Comparison of ENCODE assay signal across 1 cellular context in genomic region chr20:48921168-48921882, GRCh38.
TF ChIP-seq lines count a peak whose summit lies in the region.

Gene ARFGEF2 (plus strand): TSS chr20:48921711. CDS start chr20:48921890, 179 bp downstream.

TF ChIP-seq in GM12878, 131 proteins besides CTCF, POLR2A, EP300 and RAD21 (continued from another document):
- TF ChIP-seq TCF12 (IDR thresholded peaks at IDR 0.05; ENCODE audit: low read depth, low read length), result peak; percentile 57
- no peak for TF ChIP-seq HSF1 (IDR thresholded peaks at IDR 0.05; ENCODE audit: low read depth, low read length)
- TF ChIP-seq CHD1 (IDR thresholded peaks at IDR 0.05; ENCODE audit: low read depth, low read length), result 0 out of 2 replicates have a peak, but pooled peaks have one; percentile 51
- TF ChIP-seq DPF2 (IDR thresholded peaks at IDR 0.05), result peak; percentile 84; the same call in 1 of the 2 replicates
- 0 out of 2 replicates have a peak, but pooled peaks have one; percentile 9 for TF ChIP-seq PAX5 (IDR thresholded peaks at IDR 0.05; ENCODE audit: borderline replicate concordance, low read depth, low read length)
- TF ChIP-seq IRF5 (IDR thresholded peaks at IDR 0.05; ENCODE audit: borderline replicate concordance), result peak; percentile 58; the same call in 1 of the 2 replicates
- TF ChIP-seq PML (IDR thresholded peaks at IDR 0.05; ENCODE audit: low read length), result peak; percentile 57; the same call in 1 of the 2 replicates
- no peak for TF ChIP-seq CEBPB (IDR thresholded peaks at IDR 0.05; ENCODE audit: borderline replicate concordance in 1 of 2, low read depth in 2 of 2, low read length in 2 of 2)
- peak; percentile 13; the same call in 1 of the 2 replicates for TF ChIP-seq ZBTB33 (IDR thresholded peaks at IDR 0.05)
- peak; percentile 87 for TF ChIP-seq BACH1 (IDR thresholded peaks at IDR 0.05; ENCODE audit: borderline replicate concordance)
- TF ChIP-seq RELA (IDR thresholded peaks at IDR 0.05; ENCODE audit: borderline replicate concordance, partially characterized antibody), result peak; percentile 87
- TF ChIP-seq IKZF2 (IDR thresholded peaks at IDR 0.05), result peak; percentile 77 to 88
- peak; percentile 91 for TF ChIP-seq ATF7 (IDR thresholded peaks at IDR 0.05; ENCODE audit: low read depth)
- TF ChIP-seq TBL1XR1 (IDR thresholded peaks at IDR 0.05; ENCODE audit: low read depth, low read length), result peak; percentile 78; the same call in 1 of the 2 replicates
- TF ChIP-seq STAT3 (IDR thresholded peaks at IDR 0.05; ENCODE audit: low read depth, low read length), result no peak
- TF ChIP-seq ZBTB40 (IDR thresholded peaks at IDR 0.05; ENCODE audit: borderline replicate concordance), result peak; percentile 52; the same call in 1 of the 2 replicates
- TF ChIP-seq SP1 (IDR thresholded peaks at IDR 0.05; ENCODE audit: low read depth, low read length), result peak; percentile 36
- TF ChIP-seq MEF2B (IDR thresholded peaks at IDR 0.05; ENCODE audit: partially characterized antibody, poor library complexity, severe bottlenecking), result peak; percentile 60
- no peak for TF ChIP-seq SPI1 (IDR thresholded peaks at IDR 0.05; ENCODE audit: borderline replicate concordance, insufficient read depth, low read depth, low read length)
